Comparison of ENCODE assay signal across 1 cellular context in the genomic region with DNA sequence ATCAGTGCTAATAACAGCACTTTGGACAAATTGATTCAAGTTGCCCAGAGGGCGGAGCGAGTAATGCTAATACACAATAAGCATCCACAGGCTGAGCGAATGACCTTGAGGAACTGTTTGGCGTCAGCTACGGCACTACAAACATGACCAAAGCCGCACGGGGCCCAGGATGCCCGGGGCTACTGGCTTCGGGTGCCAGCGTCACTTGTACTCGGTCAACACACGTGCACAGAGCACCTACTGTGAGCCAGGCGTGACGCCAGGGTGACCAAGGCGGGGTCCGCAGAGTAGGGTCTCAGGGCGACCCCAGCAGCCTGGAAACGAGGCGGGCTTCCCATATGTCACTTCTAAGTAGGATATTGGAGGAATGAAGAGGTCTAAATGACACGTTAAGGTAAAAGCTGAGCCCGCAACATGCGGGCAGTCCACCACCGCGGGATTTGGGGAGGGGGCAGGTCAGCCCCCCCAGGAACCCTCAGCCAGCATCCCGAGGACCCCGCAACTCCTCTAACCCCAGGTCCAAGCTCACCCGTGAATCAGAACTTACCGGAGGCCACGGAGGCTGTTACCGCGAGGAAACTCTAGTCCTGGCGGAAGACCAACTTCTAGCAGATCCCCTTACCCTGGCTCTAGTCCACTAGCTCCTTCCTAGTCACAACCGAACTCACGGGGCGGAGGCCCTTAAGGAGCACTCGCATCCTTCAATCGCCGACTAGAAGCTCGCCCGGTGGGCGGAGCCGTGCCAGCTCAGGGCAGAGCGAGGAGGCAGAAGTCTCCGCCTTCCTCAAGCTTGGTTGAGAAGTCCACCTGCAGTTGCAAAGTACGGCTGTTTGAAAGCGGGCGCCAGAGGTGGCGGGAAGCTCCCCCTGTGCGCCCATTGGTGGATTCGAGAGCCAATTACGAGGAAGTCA.
TF ChIP-seq lines count a peak whose summit lies in the region.

A gene with protein sequence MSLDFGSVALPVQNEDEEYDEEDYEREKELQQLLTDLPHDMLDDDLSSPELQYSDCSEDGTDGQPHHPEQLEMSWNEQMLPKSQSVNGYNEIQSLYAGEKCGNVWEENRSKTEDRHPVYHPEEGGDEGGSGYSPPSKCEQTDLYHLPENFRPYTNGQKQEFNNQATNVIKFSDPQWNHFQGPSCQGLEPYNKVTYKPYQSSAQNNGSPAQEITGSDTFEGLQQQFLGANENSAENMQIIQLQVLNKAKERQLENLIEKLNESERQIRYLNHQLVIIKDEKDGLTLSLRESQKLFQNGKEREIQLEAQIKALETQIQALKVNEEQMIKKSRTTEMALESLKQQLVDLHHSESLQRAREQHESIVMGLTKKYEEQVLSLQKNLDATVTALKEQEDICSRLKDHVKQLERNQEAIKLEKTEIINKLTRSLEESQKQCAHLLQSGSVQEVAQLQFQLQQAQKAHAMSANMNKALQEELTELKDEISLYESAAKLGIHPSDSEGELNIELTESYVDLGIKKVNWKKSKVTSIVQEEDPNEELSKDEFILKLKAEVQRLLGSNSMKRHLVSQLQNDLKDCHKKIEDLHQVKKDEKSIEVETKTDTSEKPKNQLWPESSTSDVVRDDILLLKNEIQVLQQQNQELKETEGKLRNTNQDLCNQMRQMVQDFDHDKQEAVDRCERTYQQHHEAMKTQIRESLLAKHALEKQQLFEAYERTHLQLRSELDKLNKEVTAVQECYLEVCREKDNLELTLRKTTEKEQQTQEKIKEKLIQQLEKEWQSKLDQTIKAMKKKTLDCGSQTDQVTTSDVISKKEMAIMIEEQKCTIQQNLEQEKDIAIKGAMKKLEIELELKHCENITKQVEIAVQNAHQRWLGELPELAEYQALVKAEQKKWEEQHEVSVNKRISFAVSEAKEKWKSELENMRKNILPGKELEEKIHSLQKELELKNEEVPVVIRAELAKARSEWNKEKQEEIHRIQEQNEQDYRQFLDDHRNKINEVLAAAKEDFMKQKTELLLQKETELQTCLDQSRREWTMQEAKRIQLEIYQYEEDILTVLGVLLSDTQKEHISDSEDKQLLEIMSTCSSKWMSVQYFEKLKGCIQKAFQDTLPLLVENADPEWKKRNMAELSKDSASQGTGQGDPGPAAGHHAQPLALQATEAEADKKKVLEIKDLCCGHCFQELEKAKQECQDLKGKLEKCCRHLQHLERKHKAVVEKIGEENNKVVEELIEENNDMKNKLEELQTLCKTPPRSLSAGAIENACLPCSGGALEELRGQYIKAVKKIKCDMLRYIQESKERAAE (N-terminal part only) (minus strand): TSS at position 656 of the 911 bp plus-strand sequence. CDS start 5,420 bp downstream, outside the sequence.

TF ChIP-seq in HEK293, 187 proteins besides CTCF, POLR2A, EP300 and RAD21 (continued from another document and continues in another):
- TF ChIP-seq, protein P1, sequence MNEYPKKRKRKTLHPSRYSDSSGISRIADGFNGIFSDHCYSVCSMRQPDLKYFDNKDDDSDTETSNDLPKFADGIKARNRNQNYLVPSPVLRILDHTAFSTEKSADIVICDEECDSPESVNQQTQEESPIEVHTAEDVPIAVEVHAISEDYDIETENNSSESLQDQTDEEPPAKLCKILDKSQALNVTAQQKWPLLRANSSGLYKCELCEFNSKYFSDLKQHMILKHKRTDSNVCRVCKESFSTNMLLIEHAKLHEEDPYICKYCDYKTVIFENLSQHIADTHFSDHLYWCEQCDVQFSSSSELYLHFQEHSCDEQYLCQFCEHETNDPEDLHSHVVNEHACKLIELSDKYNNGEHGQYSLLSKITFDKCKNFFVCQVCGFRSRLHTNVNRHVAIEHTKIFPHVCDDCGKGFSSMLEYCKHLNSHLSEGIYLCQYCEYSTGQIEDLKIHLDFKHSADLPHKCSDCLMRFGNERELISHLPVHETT (tag by site-specific recombination; IDR thresholded peaks at IDR 0.05), result no peak; the same call in none of the 2 replicates
- no peak for TF ChIP-seq ZNF266 (tag by site-specific recombination; IDR thresholded peaks at IDR 0.05; ENCODE audit: low read depth)
- TF ChIP-seq RBAK (tag by site-specific recombination; IDR thresholded peaks at IDR 0.05), result no peak
- peak; percentile 84 for TF ChIP-seq ZBTB7A (tag by site-specific recombination; IDR thresholded peaks at IDR 0.05; ENCODE audit: low read depth)
- no peak; the same call in 1 of the 2 replicates for TF ChIP-seq KLF9 (tag by site-specific recombination; IDR thresholded peaks at IDR 0.05; ENCODE audit: low read depth)
- no peak for TF ChIP-seq ZNF549 (tag by site-specific recombination; IDR thresholded peaks at IDR 0.05)
- no peak for TF ChIP-seq ZNF624 (tag by site-specific recombination; IDR thresholded peaks at IDR 0.05)
- TF ChIP-seq MZF1 (tag by site-specific recombination; IDR thresholded peaks at IDR 0.05; ENCODE audit: borderline replicate concordance), result peak; percentile 87
- TF ChIP-seq ZIC2 (tag by site-specific recombination; IDR thresholded peaks at IDR 0.05), result peak; percentile 79
- TF ChIP-seq ZFP3 (tag by site-specific recombination; IDR thresholded peaks at IDR 0.05; ENCODE audit: low read depth), result no peak
- TF ChIP-seq ZNF366 (tag by site-specific recombination; conservative IDR thresholded peaks at IDR 0.05), result no peak
- no peak for TF ChIP-seq ZNF677 (tag by site-specific recombination; IDR thresholded peaks at IDR 0.05)
- TF ChIP-seq ZNF37A (tag by site-specific recombination; IDR thresholded peaks at IDR 0.05), result no peak
- TF ChIP-seq SETDB1 (IDR thresholded peaks at IDR 0.05; ENCODE audit: insufficient read length, low read length), result no peak
- no peak for TF ChIP-seq ZNF664 (tag by site-specific recombination; IDR thresholded peaks at IDR 0.05)
- TF ChIP-seq ZNF629 (tag by site-specific recombination; IDR thresholded peaks at IDR 0.05), result peak; percentile 82
- TF ChIP-seq SCRT1 (tag by site-specific recombination; IDR thresholded peaks at IDR 0.05; ENCODE audit: borderline replicate concordance), result no peak
- no peak; the same call in 1 of the 2 replicates for TF ChIP-seq ZNF76 (tag by site-specific recombination; IDR thresholded peaks at IDR 0.05; ENCODE audit: borderline replicate concordance, low read depth)
- TF ChIP-seq ZNF658 (tag by site-specific recombination; IDR thresholded peaks at IDR 0.05), result no peak
- TF ChIP-seq ZNF623 (tag by site-specific recombination; IDR thresholded peaks at IDR 0.05), result no peak
- peak; percentile 93 for TF ChIP-seq SP3 (tag by site-specific recombination; IDR thresholded peaks at IDR 0.05)
- TF ChIP-seq ZNF23 (tag by site-specific recombination; IDR thresholded peaks at IDR 0.05; ENCODE audit: borderline replicate concordance), result no peak
- no peak for TF ChIP-seq ZNF792 (tag by site-specific recombination; IDR thresholded peaks at IDR 0.05)
- TF ChIP-seq, protein P2, sequence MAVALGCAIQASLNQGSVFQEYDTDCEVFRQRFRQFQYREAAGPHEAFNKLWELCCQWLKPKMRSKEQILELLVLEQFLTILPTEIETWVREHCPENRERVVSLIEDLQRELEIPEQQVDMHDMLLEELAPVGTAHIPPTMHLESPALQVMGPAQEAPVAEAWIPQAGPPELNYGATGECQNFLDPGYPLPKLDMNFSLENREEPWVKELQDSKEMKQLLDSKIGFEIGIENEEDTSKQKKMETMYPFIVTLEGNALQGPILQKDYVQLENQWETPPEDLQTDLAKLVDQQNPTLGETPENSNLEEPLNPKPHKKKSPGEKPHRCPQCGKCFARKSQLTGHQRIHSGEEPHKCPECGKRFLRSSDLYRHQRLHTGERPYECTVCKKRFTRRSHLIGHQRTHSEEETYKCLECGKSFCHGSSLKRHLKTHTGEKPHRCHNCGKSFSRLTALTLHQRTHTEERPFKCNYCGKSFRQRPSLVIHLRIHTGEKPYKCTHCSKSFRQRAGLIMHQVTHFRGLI (tag by site-specific recombination; IDR thresholded peaks at IDR 0.05), result no peak
- TF ChIP-seq ZNF140 (tag by site-specific recombination; IDR thresholded peaks at IDR 0.05), result no peak
- no peak for TF ChIP-seq HOXA7 (CRISPR knock-in tag; IDR thresholded peaks at IDR 0.05; ENCODE audit: borderline replicate concordance)
- TF ChIP-seq, protein P3, sequence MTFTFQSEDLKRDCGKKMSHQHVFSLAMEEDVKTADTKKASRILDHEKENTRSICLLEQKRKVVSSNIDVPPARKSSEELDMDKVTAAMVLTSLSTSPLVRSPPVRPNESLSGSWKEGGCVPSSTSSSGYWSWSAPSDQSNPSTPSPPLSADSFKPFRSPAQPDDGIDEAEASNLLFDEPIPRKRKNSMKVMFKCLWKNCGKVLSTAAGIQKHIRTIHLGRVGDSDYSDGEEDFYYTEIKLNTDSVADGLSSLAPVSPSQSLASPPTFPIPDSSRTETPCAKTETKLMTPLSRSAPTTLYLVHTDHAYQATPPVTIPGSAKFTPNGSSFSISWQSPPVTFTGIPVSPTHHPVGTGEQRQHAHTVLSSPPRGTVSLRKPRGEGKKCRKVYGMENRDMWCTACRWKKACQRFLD (tag by site-specific recombination; IDR thresholded peaks at IDR 0.05), result no peak
- peak; percentile 51 for TF ChIP-seq ZNF335 (tag by site-specific recombination; conservative IDR thresholded peaks at IDR 0.05)
- no peak for TF ChIP-seq GLI4 (tag by site-specific recombination; IDR thresholded peaks at IDR 0.05)
- no peak for TF ChIP-seq ZNF571 (tag by site-specific recombination; IDR thresholded peaks at IDR 0.05)
- no peak for TF ChIP-seq ZFP37 (tag by site-specific recombination; IDR thresholded peaks at IDR 0.05)
- TF ChIP-seq HOXC10 (CRISPR knock-in tag; IDR thresholded peaks at IDR 0.05), result no peak
- no peak for TF ChIP-seq ZNF239 (tag by site-specific recombination; IDR thresholded peaks at IDR 0.05)
- TF ChIP-seq KLF7 (tag by site-specific recombination; IDR thresholded peaks at IDR 0.05; ENCODE audit: borderline replicate concordance), result no peak
- TF ChIP-seq, protein P4, sequence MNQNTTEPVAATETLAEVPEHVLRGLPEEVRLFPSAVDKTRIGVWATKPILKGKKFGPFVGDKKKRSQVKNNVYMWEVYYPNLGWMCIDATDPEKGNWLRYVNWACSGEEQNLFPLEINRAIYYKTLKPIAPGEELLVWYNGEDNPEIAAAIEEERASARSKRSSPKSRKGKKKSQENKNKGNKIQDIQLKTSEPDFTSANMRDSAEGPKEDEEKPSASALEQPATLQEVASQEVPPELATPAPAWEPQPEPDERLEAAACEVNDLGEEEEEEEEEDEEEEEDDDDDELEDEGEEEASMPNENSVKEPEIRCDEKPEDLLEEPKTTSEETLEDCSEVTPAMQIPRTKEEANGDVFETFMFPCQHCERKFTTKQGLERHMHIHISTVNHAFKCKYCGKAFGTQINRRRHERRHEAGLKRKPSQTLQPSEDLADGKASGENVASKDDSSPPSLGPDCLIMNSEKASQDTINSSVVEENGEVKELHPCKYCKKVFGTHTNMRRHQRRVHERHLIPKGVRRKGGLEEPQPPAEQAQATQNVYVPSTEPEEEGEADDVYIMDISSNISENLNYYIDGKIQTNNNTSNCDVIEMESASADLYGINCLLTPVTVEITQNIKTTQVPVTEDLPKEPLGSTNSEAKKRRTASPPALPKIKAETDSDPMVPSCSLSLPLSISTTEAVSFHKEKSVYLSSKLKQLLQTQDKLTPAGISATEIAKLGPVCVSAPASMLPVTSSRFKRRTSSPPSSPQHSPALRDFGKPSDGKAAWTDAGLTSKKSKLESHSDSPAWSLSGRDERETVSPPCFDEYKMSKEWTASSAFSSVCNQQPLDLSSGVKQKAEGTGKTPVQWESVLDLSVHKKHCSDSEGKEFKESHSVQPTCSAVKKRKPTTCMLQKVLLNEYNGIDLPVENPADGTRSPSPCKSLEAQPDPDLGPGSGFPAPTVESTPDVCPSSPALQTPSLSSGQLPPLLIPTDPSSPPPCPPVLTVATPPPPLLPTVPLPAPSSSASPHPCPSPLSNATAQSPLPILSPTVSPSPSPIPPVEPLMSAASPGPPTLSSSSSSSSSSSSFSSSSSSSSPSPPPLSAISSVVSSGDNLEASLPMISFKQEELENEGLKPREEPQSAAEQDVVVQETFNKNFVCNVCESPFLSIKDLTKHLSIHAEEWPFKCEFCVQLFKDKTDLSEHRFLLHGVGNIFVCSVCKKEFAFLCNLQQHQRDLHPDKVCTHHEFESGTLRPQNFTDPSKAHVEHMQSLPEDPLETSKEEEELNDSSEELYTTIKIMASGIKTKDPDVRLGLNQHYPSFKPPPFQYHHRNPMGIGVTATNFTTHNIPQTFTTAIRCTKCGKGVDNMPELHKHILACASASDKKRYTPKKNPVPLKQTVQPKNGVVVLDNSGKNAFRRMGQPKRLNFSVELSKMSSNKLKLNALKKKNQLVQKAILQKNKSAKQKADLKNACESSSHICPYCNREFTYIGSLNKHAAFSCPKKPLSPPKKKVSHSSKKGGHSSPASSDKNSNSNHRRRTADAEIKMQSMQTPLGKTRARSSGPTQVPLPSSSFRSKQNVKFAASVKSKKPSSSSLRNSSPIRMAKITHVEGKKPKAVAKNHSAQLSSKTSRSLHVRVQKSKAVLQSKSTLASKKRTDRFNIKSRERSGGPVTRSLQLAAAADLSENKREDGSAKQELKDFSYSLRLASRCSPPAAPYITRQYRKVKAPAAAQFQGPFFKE (tag by site-specific recombination; IDR thresholded peaks at IDR 0.05; ENCODE audit: borderline replicate concordance), result no peak
- TF ChIP-seq PRDM1 (tag by site-specific recombination; IDR thresholded peaks at IDR 0.05), result no peak
- TF ChIP-seq ZNF132 (tag by site-specific recombination; IDR thresholded peaks at IDR 0.05; ENCODE audit: borderline replicate concordance), result no peak
- TF ChIP-seq ZNF10 (tag by site-specific recombination; IDR thresholded peaks at IDR 0.05), result no peak
- TF ChIP-seq, protein P5, sequence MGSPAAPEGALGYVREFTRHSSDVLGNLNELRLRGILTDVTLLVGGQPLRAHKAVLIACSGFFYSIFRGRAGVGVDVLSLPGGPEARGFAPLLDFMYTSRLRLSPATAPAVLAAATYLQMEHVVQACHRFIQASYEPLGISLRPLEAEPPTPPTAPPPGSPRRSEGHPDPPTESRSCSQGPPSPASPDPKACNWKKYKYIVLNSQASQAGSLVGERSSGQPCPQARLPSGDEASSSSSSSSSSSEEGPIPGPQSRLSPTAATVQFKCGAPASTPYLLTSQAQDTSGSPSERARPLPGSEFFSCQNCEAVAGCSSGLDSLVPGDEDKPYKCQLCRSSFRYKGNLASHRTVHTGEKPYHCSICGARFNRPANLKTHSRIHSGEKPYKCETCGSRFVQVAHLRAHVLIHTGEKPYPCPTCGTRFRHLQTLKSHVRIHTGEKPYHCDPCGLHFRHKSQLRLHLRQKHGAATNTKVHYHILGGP (tag by site-specific recombination; IDR thresholded peaks at IDR 0.05), result no peak
- no peak for TF ChIP-seq ZNF530 (tag by site-specific recombination; IDR thresholded peaks at IDR 0.05; ENCODE audit: low read depth)
- TF ChIP-seq, protein P6, sequence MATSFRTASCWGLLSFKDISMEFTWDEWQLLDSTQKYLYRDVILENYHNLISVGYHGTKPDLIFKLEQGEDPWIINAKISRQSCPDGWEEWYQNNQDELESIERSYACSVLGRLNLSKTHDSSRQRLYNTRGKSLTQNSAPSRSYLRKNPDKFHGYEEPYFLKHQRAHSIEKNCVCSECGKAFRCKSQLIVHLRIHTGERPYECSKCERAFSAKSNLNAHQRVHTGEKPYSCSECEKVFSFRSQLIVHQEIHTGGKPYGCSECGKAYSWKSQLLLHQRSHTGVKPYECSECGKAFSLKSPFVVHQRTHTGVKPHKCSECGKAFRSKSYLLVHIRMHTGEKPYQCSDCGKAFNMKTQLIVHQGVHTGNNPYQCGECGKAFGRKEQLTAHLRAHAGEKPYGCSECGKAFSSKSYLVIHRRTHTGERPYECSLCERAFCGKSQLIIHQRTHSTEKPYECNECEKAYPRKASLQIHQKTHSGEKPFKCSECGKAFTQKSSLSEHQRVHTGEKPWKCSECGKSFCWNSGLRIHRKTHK (tag by site-specific recombination; IDR thresholded peaks at IDR 0.05), result no peak
- TF ChIP-seq YY2 (tag by site-specific recombination; IDR thresholded peaks at IDR 0.05), result no peak
- TF ChIP-seq BCL11A (tag by site-specific recombination; IDR thresholded peaks at IDR 0.05; ENCODE audit: low read depth), result 0 out of 2 replicates have a peak, but pooled peaks have one; percentile 35
- TF ChIP-seq ZNF548 (tag by site-specific recombination; IDR thresholded peaks at IDR 0.05), result no peak
- no peak for TF ChIP-seq YY1 (tag by site-specific recombination; IDR thresholded peaks at IDR 0.05)
- no peak for TF ChIP-seq ZNF670 (tag by site-specific recombination; IDR thresholded peaks at IDR 0.05; ENCODE audit: low read depth)
